29 cellular contexts compared by ENCODE assay signal in genomic region chr6:51817832-51818231, GRCh38.
"Had no signal": no experiment of that assay in that cellular context is flagged by ENCODE, and none has a peak within 500 bp of the region (broad histone marks: within the 10 kb centered on the region; RNA-seq: fewer than 3 reads in every experiment).

No MANE protein-coding gene starts in this region.

- H3K27me3 Mint-ChIP-seq: activated CD4-positive, alpha-beta memory T cell treated with anti-CD3 and anti-CD28 coated beads for 36 hours; activated CD4-positive, alpha-beta T cell treated with anti-CD3 and anti-CD28 coated beads, Interleukin-2, amount 10 ng/mL, durations not matched to agents 7 days and 5 days; activated naive CD8-positive, alpha-beta T cell treated with anti-CD3 and anti-CD28 coated beads, Interleukin-2, amount 50 U/mL, for 24 hours; T-cell had no signal

- DNase-seq: activated CD4-positive, alpha-beta memory T cell treated with anti-CD3 and anti-CD28 coated beads for 36 hours; activated CD4-positive, alpha-beta T cell treated with anti-CD3 and anti-CD28 coated beads, Interleukin-2, amount 10 ng/mL, durations not matched to agents 7 days and 5 days; activated CD4-positive, CD25-positive, alpha-beta regulatory T cell; activated CD8-positive, alpha-beta memory T cell treated with anti-CD3 and anti-CD28 coated beads for 24 hours; activated effector memory CD4-positive, alpha-beta T cell treated with anti-CD3 and anti-CD28 coated beads, Interleukin-2, amount 50 U/mL, for 16 hours; activated naive CD4-positive, alpha-beta T cell treated with Interleukin-2 at 50 U/mL for 16 hours; activated naive CD8-positive, alpha-beta T cell treated with anti-CD3 and anti-CD28 coated beads, Interleukin-2, amount 50 U/mL, for 24 hours; activated T-cell treated with anti-CD3 and anti-CD28 coated beads, Interleukin-2, amount 50 U/mL, for 4 hours; amniotic stem cell; body of pancreas; central memory CD4-positive, alpha-beta T cell; MG63; MV-4-11; NCI-H1092 treated with DMSO at 0.1 percent for 48 hours; NCI-H1417 treated with DMSO at 0.1 percent for 48 hours; NCI-H187; NCI-H2171 treated with DMSO at 0.1 percent for 48 hours; NCI-H226; NCI-H526 treated with DMSO at 0.1 percent for 48 hours; NK-92 treated with Interleukin-12 subunit alpha and Interleukin-12 subunit beta, amount 100 ng/mL, for 24 hours; OCI-M1; RPMI8226; T-cell; T-helper 2 cell; T1000 had no signal

- H3K36me3 ChIP-seq: ascending aorta, MG63 had no signal

- ATAC-seq: activated naive CD4-positive, alpha-beta T cell treated with anti-CD3 and anti-CD28 coated beads, Interleukin-2, amount 50 U/mL, for 72 hours; activated naive CD8-positive, alpha-beta T cell treated with anti-CD3 and anti-CD28 coated beads, Interleukin-2, amount 50 U/mL, for 24 hours; activated T-cell treated with anti-CD3 and anti-CD28 coated beads, Interleukin-2, amount 50 U/mL, for 4 hours; body of pancreas; Panc1; Right ventricle myocardium inferior; T-cell had no signal

- H3K9me3 Mint-ChIP-seq: activated CD4-positive, alpha-beta memory T cell treated with anti-CD3 and anti-CD28 coated beads for 36 hours; activated CD4-positive, alpha-beta T cell treated with anti-CD3 and anti-CD28 coated beads, Interleukin-2, amount 10 ng/mL, durations not matched to agents 7 days and 5 days; activated naive CD4-positive, alpha-beta T cell treated with anti-CD3 and anti-CD28 coated beads, Interleukin-2, amount 50 U/mL, for 72 hours; activated naive CD8-positive, alpha-beta T cell treated with anti-CD3 and anti-CD28 coated beads, Interleukin-2, amount 50 U/mL, for 24 hours; activated T-cell treated with anti-CD3 and anti-CD28 coated beads, Interleukin-2, amount 50 U/mL, for 4 hours; T-cell had no signal

- H3K27ac ChIP-seq: ascending aorta, body of pancreas had no signal

- H3K27ac Mint-ChIP-seq: activated CD4-positive, alpha-beta memory T cell treated with anti-CD3 and anti-CD28 coated beads for 36 hours; activated CD4-positive, alpha-beta T cell treated with anti-CD3 and anti-CD28 coated beads, Interleukin-2, amount 10 ng/mL, durations not matched to agents 7 days and 5 days; activated naive CD4-positive, alpha-beta T cell treated with anti-CD3 and anti-CD28 coated beads, Interleukin-2, amount 50 U/mL, for 72 hours; activated naive CD8-positive, alpha-beta T cell treated with anti-CD3 and anti-CD28 coated beads, Interleukin-2, amount 50 U/mL, for 24 hours; T-cell had no signal

- H3K4me3 Mint-ChIP-seq: activated CD4-positive, alpha-beta memory T cell treated with anti-CD3 and anti-CD28 coated beads for 36 hours; activated CD4-positive, alpha-beta T cell treated with anti-CD3 and anti-CD28 coated beads, Interleukin-2, amount 10 ng/mL, durations not matched to agents 7 days and 5 days; activated naive CD8-positive, alpha-beta T cell treated with anti-CD3 and anti-CD28 coated beads, Interleukin-2, amount 50 U/mL, for 24 hours; activated T-cell treated with anti-CD3 and anti-CD28 coated beads, Interleukin-2, amount 50 U/mL, for 4 hours; T-cell had no signal

- H3K36me3 Mint-ChIP-seq: activated CD4-positive, alpha-beta memory T cell treated with anti-CD3 and anti-CD28 coated beads for 36 hours; activated naive CD4-positive, alpha-beta T cell treated with anti-CD3 and anti-CD28 coated beads, Interleukin-2, amount 50 U/mL, for 72 hours; T-cell had no signal

- H3K4me3 ChIP-seq: ascending aorta, body of pancreas, MG63 had no signal

- H3K4me1 ChIP-seq: ascending aorta, body of pancreas had no signal

- H3K27me3 ChIP-seq: ascending aorta, body of pancreas, MG63 had no signal

- H3K9me3 ChIP-seq: ascending aorta, body of pancreas, MG63 had no signal

- H3K4me1 Mint-ChIP-seq: activated CD4-positive, alpha-beta T cell treated with anti-CD3 and anti-CD28 coated beads, Interleukin-2, amount 10 ng/mL, durations not matched to agents 7 days and 5 days; activated naive CD8-positive, alpha-beta T cell treated with anti-CD3 and anti-CD28 coated beads, Interleukin-2, amount 50 U/mL, for 24 hours; T-cell had no signal
